Comparison of ENCODE assay signal across 1 cellular context in genomic region chr11:120432056-120433018, GRCh38.
TF ChIP-seq lines count a peak whose summit lies in the region.

No MANE protein-coding gene starts in this region.

TF ChIP-seq in HCT116, 20 proteins besides CTCF, POLR2A, EP300 and RAD21 (continued from another document):
- TF ChIP-seq, protein P1, sequence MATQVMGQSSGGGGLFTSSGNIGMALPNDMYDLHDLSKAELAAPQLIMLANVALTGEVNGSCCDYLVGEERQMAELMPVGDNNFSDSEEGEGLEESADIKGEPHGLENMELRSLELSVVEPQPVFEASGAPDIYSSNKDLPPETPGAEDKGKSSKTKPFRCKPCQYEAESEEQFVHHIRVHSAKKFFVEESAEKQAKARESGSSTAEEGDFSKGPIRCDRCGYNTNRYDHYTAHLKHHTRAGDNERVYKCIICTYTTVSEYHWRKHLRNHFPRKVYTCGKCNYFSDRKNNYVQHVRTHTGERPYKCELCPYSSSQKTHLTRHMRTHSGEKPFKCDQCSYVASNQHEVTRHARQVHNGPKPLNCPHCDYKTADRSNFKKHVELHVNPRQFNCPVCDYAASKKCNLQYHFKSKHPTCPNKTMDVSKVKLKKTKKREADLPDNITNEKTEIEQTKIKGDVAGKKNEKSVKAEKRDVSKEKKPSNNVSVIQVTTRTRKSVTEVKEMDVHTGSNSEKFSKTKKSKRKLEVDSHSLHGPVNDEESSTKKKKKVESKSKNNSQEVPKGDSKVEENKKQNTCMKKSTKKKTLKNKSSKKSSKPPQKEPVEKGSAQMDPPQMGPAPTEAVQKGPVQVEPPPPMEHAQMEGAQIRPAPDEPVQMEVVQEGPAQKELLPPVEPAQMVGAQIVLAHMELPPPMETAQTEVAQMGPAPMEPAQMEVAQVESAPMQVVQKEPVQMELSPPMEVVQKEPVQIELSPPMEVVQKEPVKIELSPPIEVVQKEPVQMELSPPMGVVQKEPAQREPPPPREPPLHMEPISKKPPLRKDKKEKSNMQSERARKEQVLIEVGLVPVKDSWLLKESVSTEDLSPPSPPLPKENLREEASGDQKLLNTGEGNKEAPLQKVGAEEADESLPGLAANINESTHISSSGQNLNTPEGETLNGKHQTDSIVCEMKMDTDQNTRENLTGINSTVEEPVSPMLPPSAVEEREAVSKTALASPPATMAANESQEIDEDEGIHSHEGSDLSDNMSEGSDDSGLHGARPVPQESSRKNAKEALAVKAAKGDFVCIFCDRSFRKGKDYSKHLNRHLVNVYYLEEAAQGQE (IDR thresholded peaks at IDR 0.05; ENCODE audit: low read depth): no peak
TF ChIP-seq in HCT116: peak in this region for 12.
